8 cellular contexts compared by ENCODE assay signal in the genomic region with DNA sequence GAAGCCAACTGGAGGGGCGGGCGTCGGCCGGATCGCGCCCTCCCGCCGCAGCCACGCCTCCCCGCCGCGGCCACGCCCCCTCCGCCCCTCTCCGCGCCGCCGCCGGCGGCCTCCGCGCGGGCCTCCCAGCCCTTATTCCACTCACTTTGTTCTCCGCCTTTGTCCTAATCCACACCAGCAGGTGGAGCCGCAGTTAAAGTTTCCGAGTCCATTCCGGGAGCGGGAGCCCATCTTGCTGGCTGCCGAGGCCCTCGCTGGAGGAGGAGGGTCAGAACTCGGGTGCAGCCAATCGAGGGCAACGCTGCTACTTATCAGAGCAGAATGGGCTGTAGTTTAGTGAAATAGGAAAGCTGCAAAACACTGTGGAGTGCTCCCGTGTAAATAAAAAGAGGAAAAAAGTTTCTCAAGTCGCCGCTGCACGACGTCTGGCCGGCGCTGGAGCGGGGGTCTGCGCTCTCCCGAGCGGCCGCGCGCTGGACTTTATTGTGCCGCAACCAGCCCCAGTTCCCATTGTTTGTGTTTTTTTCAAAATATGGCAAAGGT. TPM values are rescaled to one million over a fixed set of nuclear protein-coding genes. Genes with fewer than 3 reads are reported as not detected.
DNase-seq lines count a peak whose midpoint lies in the region; ATAC-seq and TF ChIP-seq lines count a peak whose summit lies in the region.

A gene (plus strand): TSS at position 271 of the 543 bp plus-strand sequence. CDS start 262 bp downstream, at position 533.

- peak within 1 kb of the TSS; percentile 54 for H3K4me3 ChIP-seq in hepatocyte

- no peaks in the 10 kb centered on the region for H3K27me3 ChIP-seq in hepatocyte

- H3K36me3 ChIP-seq in hepatocyte (replicated peaks; ENCODE audit: insufficient read depth, low read depth), result no peaks in the 10 kb centered on the region

- under 1% methylated on average over 45 of the region's 48 CpGs for WGBS in hepatocyte (ENCODE audit: low lambda C conversion rate, missing lambda C conversion rate)

- H4K20me1 ChIP-seq in hepatocyte (ENCODE audit: insufficient read depth, poor library complexity, severe bottlenecking), result peaks cover 12% of the 10 kb centered on the region

- TF ChIP-seq CTCF in 22Rv1 (IDR thresholded peaks at IDR 0.05), result peak; percentile 88
- TF ChIP-seq CTCF in hepatocyte (IDR thresholded peaks at IDR 0.05; ENCODE audit: poor library complexity), result peak; percentile 77

- peak within 1 kb of the TSS; percentile 81 for H3K4me2 ChIP-seq in hepatocyte

- peak within 1 kb of the TSS; percentile 98 for H3K27ac ChIP-seq in 22Rv1
- H3K27ac ChIP-seq in hepatocyte, result peak within 1 kb of the TSS; percentile 97

- H3K79me2 ChIP-seq in hepatocyte, result peaks cover 71% of the 10 kb centered on the region

- H3K9me3 ChIP-seq in hepatocyte (ENCODE audit: low read depth), result no peaks in the 10 kb centered on the region

- H3K4me1 ChIP-seq in hepatocyte (ENCODE audit: insufficient read depth), result peaks cover 18% of the 10 kb centered on the region

- H3K9me2 ChIP-seq in hepatocyte (replicated peaks; ENCODE audit: insufficient read depth), result no peaks in the 10 kb centered on the region

- ATAC-seq in GM18511 (IDR thresholded peaks at IDR 0.05; ENCODE audit: unreplicated experiment), result peak; percentile 67
- ATAC-seq in HG03039 (IDR thresholded peaks at IDR 0.05; ENCODE audit: unreplicated experiment), result peak; percentile 64

- peak; percentile 94 to 96 for DNase-seq in NCI-H2081 (lab: John Stamatoyannopoulos, UW)
- DNase-seq in T1000 (lab: John Stamatoyannopoulos, UW), result peak; percentile 95
- peak; percentile 99 for DNase-seq in astrocyte of the hippocampus (ENCODE audit: low read depth, low spot score)
- DNase-seq in hepatocyte (ENCODE audit: low spot score), result peak; percentile 97
- peak; percentile 95 for DNase-seq in retina

- peak within 1 kb of the TSS; percentile 73 for H2AFZ ChIP-seq in hepatocyte

RNA-seq across cellular contexts. Expression of the gene that starts here (rescaled TPM):
- 29.1 and 32.7 TPM in 2 replicates for total RNA-seq in hepatocyte
- polyA plus RNA-seq in hepatocyte, result 22.3 and 23.0 TPM in 2 replicates

Comparison
In these comparisons a context has a peak if more than half of its experiments do, and no peak if none do; other contexts are left out.
1. Peak in every context shown above with its lines: DNase-seq, ATAC-seq, H3K4me3 ChIP-seq and H3K27ac ChIP-seq.